Comparison of ENCODE assay signal across 1 cellular context in the genomic region with DNA sequence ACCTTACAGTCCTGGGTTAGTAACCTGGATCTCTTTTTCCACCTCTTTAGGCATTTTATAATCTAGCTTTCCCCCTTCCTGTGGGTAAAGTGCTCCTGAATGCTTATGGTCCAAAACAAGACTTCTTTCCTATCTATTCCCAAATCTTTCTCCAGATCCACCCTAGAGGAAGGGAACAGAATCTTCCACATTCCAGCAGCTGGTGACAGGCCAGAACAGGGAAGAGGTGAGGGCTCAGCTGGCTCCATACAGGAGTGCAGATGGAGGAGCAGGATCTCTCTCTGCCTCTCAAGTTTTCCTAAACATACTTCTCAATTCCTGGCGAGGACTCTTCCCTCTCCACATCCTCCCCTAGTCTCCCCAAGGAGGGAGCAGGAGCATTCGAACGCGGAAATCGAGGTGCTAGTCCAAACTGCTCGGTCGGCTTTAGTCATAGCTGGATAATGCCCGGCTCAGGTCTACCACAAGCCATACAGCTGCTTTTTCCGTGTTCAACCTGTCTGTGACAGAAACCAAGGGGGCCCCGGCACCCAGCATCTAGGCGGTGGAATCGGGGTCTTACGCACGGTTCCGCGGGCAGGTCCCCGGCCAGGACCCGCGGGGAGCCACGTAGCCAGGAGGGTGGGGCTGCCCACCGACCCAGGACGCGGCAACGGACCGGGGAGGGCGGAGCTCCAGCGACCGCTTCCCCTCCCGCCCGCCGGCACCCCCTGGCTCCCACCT.
TF ChIP-seq lines count a peak whose summit lies in the region.

No MANE protein-coding gene starts in this region.

TF ChIP-seq in GM23338, 12 proteins besides CTCF, POLR2A, EP300 and RAD21 (continued from another document):
- no peak for TF ChIP-seq ZNF462 (CRISPR knock-in tag; IDR thresholded peaks at IDR 0.05)
- TF ChIP-seq CREB1 (CRISPR knock-in tag; IDR thresholded peaks at IDR 0.05; ENCODE audit: low read depth): no peak
- no peak for TF ChIP-seq ZNF114 (CRISPR knock-in tag; IDR thresholded peaks at IDR 0.05)
- no peak for TF ChIP-seq NANOG (IDR thresholded peaks at IDR 0.05; ENCODE audit: borderline replicate concordance)
- no peak for TF ChIP-seq ZNF331 (CRISPR knock-in tag; IDR thresholded peaks at IDR 0.05; ENCODE audit: low read depth)
